18 cellular contexts compared by ENCODE assay signal in the genomic region with DNA sequence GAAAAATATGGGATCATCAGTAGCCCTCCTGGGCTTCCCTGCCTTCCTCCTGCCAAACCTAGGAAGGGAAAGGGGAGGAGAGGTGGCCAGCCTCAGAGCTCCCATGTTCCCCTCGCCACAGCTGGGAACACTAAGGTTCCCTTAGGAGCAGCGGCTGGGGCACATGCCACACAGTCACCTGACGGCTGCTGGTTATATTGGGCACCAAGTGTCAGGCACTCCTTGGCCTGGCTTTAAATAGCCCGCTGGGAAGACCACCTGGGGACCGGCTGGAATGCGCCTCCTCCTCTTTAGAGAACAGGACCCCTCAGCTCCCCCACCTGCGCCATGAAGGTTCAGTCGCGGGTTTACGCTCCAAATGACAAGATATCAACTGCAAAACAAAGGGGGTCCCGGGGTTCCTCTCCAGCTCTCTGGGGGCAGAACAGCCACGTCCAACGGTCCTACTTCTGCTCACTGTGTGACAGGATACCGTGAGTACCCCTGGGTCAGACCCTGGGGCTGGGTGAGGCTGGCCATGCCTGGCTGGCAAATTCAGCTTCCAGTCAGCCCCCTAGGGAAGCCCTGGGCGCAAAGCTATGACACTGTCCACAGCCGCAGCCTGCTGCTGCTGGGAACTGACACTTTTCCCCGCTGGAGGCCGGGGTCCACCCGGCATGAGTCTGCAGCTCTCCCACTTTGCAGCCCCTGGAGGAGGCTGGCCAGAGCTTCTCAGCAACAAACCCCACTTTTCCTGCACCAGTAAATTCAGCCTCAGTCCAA. TPM values are rescaled to one million over a fixed set of nuclear protein-coding genes. Genes with fewer than 3 reads are reported as not detected.
A peak's percentile ranks its signal among the peaks of the same experiment; 100 is the strongest.
DNase-seq lines count a peak whose midpoint lies in the region; ATAC-seq and TF ChIP-seq lines count a peak whose summit lies in the region.
"Had no signal": no experiment of that assay in that cellular context is flagged by ENCODE, and none has a peak within 500 bp of the region (broad histone marks: within the 10 kb centered on the region; RNA-seq: fewer than 3 reads in every experiment).

No MANE protein-coding gene starts in this region.

- no peak overlapping the region for H2BK120ac ChIP-seq in neuronal stem cell (ENCODE audit: low read depth, low read length)

- H3K79me1 ChIP-seq in neuronal stem cell (ENCODE audit: low read depth, low read length) = peaks cover 3% of the 10 kb centered on the region

- H2BK12ac ChIP-seq in neuronal stem cell (ENCODE audit: low read length) = no peak overlapping the region

- H3K4me1 ChIP-seq in NT2/D1 (ENCODE audit: insufficient read depth, insufficient read length) (peaks cover 42% of the 10 kb centered on the region), left ventricle myocardium inferior (peaks cover 90% of the 10 kb centered on the region), neuronal stem cell (ENCODE audit: control insufficient read depth in 2 of 2, insufficient read depth in 1 of 2, low read depth in 1 of 2, low read length in 2 of 2) (peaks cover 24 to 25% of the 10 kb centered on the region in 2 donors), upper lobe of left lung (peaks cover 22 to 58% (median 38%) of the 10 kb centered on the region in 4 donors), PC-3 (ENCODE audit: insufficient read depth, low read length) (peaks cover 25% of the 10 kb centered on the region)

- no peaks in the 10 kb centered on the region for H3K79me2 ChIP-seq in PC-3 (ENCODE audit: low read length)

- H3K36me3 ChIP-seq in NT2/D1 (ENCODE audit: insufficient read depth, insufficient read length, low read length) (peaks cover 71% of the 10 kb centered on the region), left ventricle myocardium inferior (peaks cover 6% of the 10 kb centered on the region), neuronal stem cell (replicated peaks in 1 of 2; ENCODE audit: control insufficient read depth in 2 of 2, insufficient read depth in 2 of 2, low read length in 2 of 2) (peaks cover 3 to 6% of the 10 kb centered on the region in 2 donors), upper lobe of left lung (peaks cover 0 to 13% (median 0%) of the 10 kb centered on the region in 4 donors), PC-3 (ENCODE audit: low read depth, low read length) (no peaks in the 10 kb centered on the region)

- H2BK15ac ChIP-seq in neuronal stem cell (ENCODE audit: low read length) = no peak overlapping the region

- H3K4ac ChIP-seq in neuronal stem cell (ENCODE audit: low read length) = no peak overlapping the region

- CTCF ChIA-PET in PC-3 (lab: Charles Lee) = interaction anchor here (1.3 kb wide), 1 partner anchor 17 kb away, joined by 5 read pairs; no protein-coding TSS in a partner anchor

- POLR2A ChIA-PET in PC-3 (lab: Charles Lee; ENCODE audit: unreplicated experiment) = no interaction called here

- TF ChIP-seq CTCF in left ventricle myocardium inferior (IDR thresholded peaks at IDR 0.05; ENCODE audit: borderline replicate concordance) (no peak), upper lobe of left lung (IDR thresholded peaks at IDR 0.05) (no peak), PC-3 (conservative IDR thresholded peaks at IDR 0.05; ENCODE audit: low read depth, low read length) (no peak)

- no peaks in the 10 kb centered on the region for H3K9me2 ChIP-seq in PC-3 (replicated peaks; ENCODE audit: low read length)

- ATAC-seq in upper lobe of left lung (ENCODE audit: low FRiP score in 2 of 2) (no peak), GM21381 (IDR thresholded peaks at IDR 0.05; ENCODE audit: unreplicated experiment) (no peak), PC-3 (no peak)

- no peaks in the 10 kb centered on the region for H3K27me3 ChIP-seq in NT2/D1 (ENCODE audit: insufficient read depth, insufficient read length)
- no peaks in the 10 kb centered on the region for H3K27me3 ChIP-seq in left ventricle myocardium inferior (ENCODE audit: low read depth)
- no peaks in the 10 kb centered on the region for H3K27me3 ChIP-seq in neuronal stem cell (ENCODE audit: control insufficient read depth in 3 of 3, insufficient read depth in 3 of 3, low read depth in 1 of 3, low read length in 3 of 3)
- no peaks in the 10 kb centered on the region for H3K27me3 ChIP-seq in upper lobe of left lung
- no peaks in the 10 kb centered on the region for H3K27me3 ChIP-seq in PC-3 (ENCODE audit: low read length)
- H3K27me3 ChIP-seq: tibial artery had no signal

- H3K14ac ChIP-seq in neuronal stem cell (ENCODE audit: low read length) = no peak overlapping the region

- no peak overlapping the region for H3K18ac ChIP-seq in neuronal stem cell (ENCODE audit: low read length)

- DNase-seq in NT2/D1 (ENCODE audit: low read depth, low spot score) (no peak), left ventricle myocardium inferior (peak; percentile 68), neuronal stem cell (ENCODE audit: low spot score) (no peak), upper lobe of left lung (peak in 1 of 2 donors; percentile 45), PC-3 (no peak), dermis blood vessel endothelial cell (no peak)
- DNase-seq: activated CD4-positive, alpha-beta T cell treated with anti-CD3 and anti-CD28 coated beads for 4 hours; AML-193; central memory CD4-positive, alpha-beta T cell; endodermal cell; GOT3; islet precursor cell; mesendoderm; NCI-H1417; NCI-H524; SHP77 had no signal

- no peak overlapping the region for H2BK5ac ChIP-seq in neuronal stem cell (ENCODE audit: low read length)

- H4K20me1 ChIP-seq in PC-3 (ENCODE audit: low read length) = no peaks in the 10 kb centered on the region

- H4K8ac ChIP-seq in neuronal stem cell (ENCODE audit: low read depth, low read length) = no peak overlapping the region

- H3K27ac ChIP-seq in left ventricle myocardium inferior (replicated peaks) (peak overlapping the region; percentile 92), neuronal stem cell (replicated peaks; ENCODE audit: low read length) (no peak overlapping the region), upper lobe of left lung (peak overlapping the region in 3 of 4 donors; percentile 57 to 68 (median 64)), PC-3 (ENCODE audit: low read length) (no peak overlapping the region)
- H3K27ac ChIP-seq: tibial artery had no signal

- no peaks in the 10 kb centered on the region for H3F3A ChIP-seq in PC-3 (ENCODE audit: low read length, unreplicated experiment)

- H3K4me2 ChIP-seq in neuronal stem cell (ENCODE audit: insufficient read depth, low read length, poor library complexity, severe bottlenecking) = no peak overlapping the region
- no peak overlapping the region for H3K4me2 ChIP-seq in PC-3 (ENCODE audit: low read length)

- no CpG with 5 or more reads among the region's 19 CpGs for WGBS in neuronal stem cell (ENCODE audit: extremely low coverage in 2 of 2, insufficient read length in 2 of 2, insufficient replicate concordance in 1 of 2), 2 donors
- WGBS in upper lobe of left lung, 2 donors = 90 to 94% methylated on average over 12 to 19 of the region's 19 CpGs

- H2AFZ ChIP-seq in neuronal stem cell (ENCODE audit: low read length) = no peak overlapping the region
- H2AFZ ChIP-seq in PC-3 (ENCODE audit: low read length) = no peak overlapping the region

- intact Hi-C loops in left ventricle myocardium inferior (cut with micrococcal nuclease) = no loop called here
- intact Hi-C loops in PC-3 (cut with micrococcal nuclease) = no loop called here

- no peak overlapping the region for H4K91ac ChIP-seq in neuronal stem cell (ENCODE audit: low read depth, low read length, poor library complexity)

- H3K9ac ChIP-seq in NT2/D1 (ENCODE audit: insufficient read length, low read depth) (peak overlapping the region; percentile 36), neuronal stem cell (ENCODE audit: low read depth, low read length, poor library complexity) (no peak overlapping the region), PC-3 (ENCODE audit: low read length) (no peak overlapping the region)

- no TSS peak for BruUV-seq in PC-3 (replicated peaks; lab: Mats Ljungman, UMichigan)

- H2AK5ac ChIP-seq in neuronal stem cell (ENCODE audit: low read depth, low read length) = no peak overlapping the region

- peak overlapping the region; percentile 38 for H3K23ac ChIP-seq in neuronal stem cell (ENCODE audit: low read depth, low read length, poor library complexity)

- TF ChIP-seq POLR2A in upper lobe of left lung (IDR thresholded peaks at IDR 0.05) = no peak

- no peak for TF ChIP-seq EP300 in upper lobe of left lung (IDR thresholded peaks at IDR 0.05)

- H3K4me3 ChIP-seq in NT2/D1 (ENCODE audit: insufficient read length, low read depth) (no peak overlapping the region), left ventricle myocardium inferior (peak overlapping the region; percentile 64), neuronal stem cell (ENCODE audit: low read length in 2 of 2) (no peak overlapping the region), upper lobe of left lung (no peak overlapping the region), PC-3 (ENCODE audit: low read length) (no peak overlapping the region)
- H3K4me3 ChIP-seq: tibial artery had no signal

- H3K9me3 ChIP-seq in NT2/D1 (ENCODE audit: insufficient read depth, low read length) = no peaks in the 10 kb centered on the region
- no peaks in the 10 kb centered on the region for H3K9me3 ChIP-seq in left ventricle myocardium inferior (replicated peaks)
- H3K9me3 ChIP-seq in neuronal stem cell (replicated peaks in 1 of 2; ENCODE audit: control insufficient read depth in 2 of 2, insufficient read depth in 1 of 2, low read depth in 1 of 2, low read length in 2 of 2) = peaks cover 0 to 2% of the 10 kb centered on the region in 2 donors
- no peaks in the 10 kb centered on the region for H3K9me3 ChIP-seq in upper lobe of left lung
- H3K9me3 ChIP-seq in PC-3 (ENCODE audit: low read length) = no peaks in the 10 kb centered on the region
- H3K9me3 ChIP-seq: tibial artery had no signal

RNA-seq across cellular contexts. Expression of a gene that starts 3.3 kb away (rescaled TPM):
- total RNA-seq in left ventricle myocardium inferior = 14.0 TPM
- polyA plus RNA-seq in neuronal stem cell (2013, experiment 1 of 2) = not detected
- polyA plus RNA-seq in neuronal stem cell (2013, experiment 2 of 2) = not detected
- 1 to 10 TPM; 1.9 to 7.3 (median 3.3) TPM for total RNA-seq in upper lobe of left lung
- 2.3 and 4.3 TPM in 2 replicates for total RNA-seq in PC-3 (2014; rRNA removed)
- 0.09 TPM in 1 of 2 replicates, not detected in the other for total RNA-seq in dermis blood vessel endothelial cell

RNA-seq across cellular contexts. Expression of a gene that starts 30.4 kb away (rescaled TPM):
- total RNA-seq in left ventricle myocardium inferior = 17.3 TPM
- polyA plus RNA-seq in neuronal stem cell (2013, experiment 1 of 2) = 16.5 TPM
- 16.0 TPM for polyA plus RNA-seq in neuronal stem cell (2013, experiment 2 of 2)
- total RNA-seq in upper lobe of left lung = 10 to 100 TPM; 11.4 to 97.4 (median 41.4) TPM
- 54.2 and 97.7 TPM in 2 replicates for total RNA-seq in PC-3 (2014; rRNA removed)
- total RNA-seq in dermis blood vessel endothelial cell = 14.6 and 16.2 TPM in 2 replicates

RNA-seq across cellular contexts. Expression of a gene that starts 30.6 kb away (rescaled TPM):
- 47.2 TPM for total RNA-seq in left ventricle myocardium inferior
- polyA plus RNA-seq in neuronal stem cell (2013, experiment 1 of 2) = 54.0 TPM
- 51.1 TPM for polyA plus RNA-seq in neuronal stem cell (2013, experiment 2 of 2)
- total RNA-seq in upper lobe of left lung = 100 to 1,000 TPM in 1 of 6 donors, 10 to 100 TPM in 5; 64.1 to 125 (median 80.8) TPM
- 97.8 and 115 TPM in 2 replicates for total RNA-seq in PC-3 (2014; rRNA removed)
- 68.2 and 84.7 TPM in 2 replicates for total RNA-seq in dermis blood vessel endothelial cell

RNA-seq across cellular contexts. Expression of a gene that starts 49.0 kb away (rescaled TPM):
- 43.0 TPM for total RNA-seq in left ventricle myocardium inferior
- 8.5 TPM for polyA plus RNA-seq in neuronal stem cell (2013, experiment 1 of 2)
- polyA plus RNA-seq in neuronal stem cell (2013, experiment 2 of 2) = 8.9 TPM
- 100 to 1,000 TPM in 4 of 6 donors, 10 to 100 TPM in 2; 89.8 to 592 (median 183) TPM for total RNA-seq in upper lobe of left lung
- total RNA-seq in PC-3 (2014; rRNA removed) = 3.2 and 7.1 TPM in 2 replicates
- total RNA-seq in dermis blood vessel endothelial cell = 7.5 and 28.4 TPM in 2 replicates

Comparison
In these comparisons a context has a peak if more than half of its experiments do, and no peak if none do; other contexts are left out.
1. H3K27ac ChIP-seq: peak in left ventricle myocardium inferior (single experiment) and upper lobe of left lung (3 of 4); none in neuronal stem cell (single experiment) and PC-3 (single experiment).